1 cellular context compared by ENCODE assay signal in the genomic region with DNA sequence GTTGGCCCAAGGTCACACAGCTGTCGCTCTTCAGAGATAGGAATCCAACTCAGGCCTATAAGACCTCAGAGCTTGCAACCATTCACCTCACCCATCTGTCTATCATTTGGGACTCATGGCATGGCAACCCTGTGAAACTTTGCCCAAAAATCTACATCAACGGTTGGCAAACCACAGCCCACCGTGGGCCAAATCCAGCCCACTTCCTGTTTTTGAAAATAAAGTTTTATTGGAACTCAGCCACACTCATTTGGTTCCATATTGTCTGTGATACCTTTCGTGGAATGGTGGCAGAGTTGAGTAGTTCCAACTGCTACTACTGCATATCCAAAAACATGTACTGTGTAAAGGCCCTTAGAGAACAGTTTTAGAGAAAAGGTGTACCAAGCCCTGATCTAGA.
A peak's percentile ranks its signal among the peaks of the same experiment; 100 is the strongest.
TF ChIP-seq lines count a peak whose summit lies in the region.

No MANE protein-coding gene starts in this region.

TF ChIP-seq in K562, 482 proteins besides CTCF, POLR2A, EP300 and RAD21:
- peak; percentile 63 for TF ChIP-seq SPI1 (IDR thresholded peaks at IDR 0.05; ENCODE audit: borderline replicate concordance, low read depth, low read length)
- TF ChIP-seq, protein P1, sequence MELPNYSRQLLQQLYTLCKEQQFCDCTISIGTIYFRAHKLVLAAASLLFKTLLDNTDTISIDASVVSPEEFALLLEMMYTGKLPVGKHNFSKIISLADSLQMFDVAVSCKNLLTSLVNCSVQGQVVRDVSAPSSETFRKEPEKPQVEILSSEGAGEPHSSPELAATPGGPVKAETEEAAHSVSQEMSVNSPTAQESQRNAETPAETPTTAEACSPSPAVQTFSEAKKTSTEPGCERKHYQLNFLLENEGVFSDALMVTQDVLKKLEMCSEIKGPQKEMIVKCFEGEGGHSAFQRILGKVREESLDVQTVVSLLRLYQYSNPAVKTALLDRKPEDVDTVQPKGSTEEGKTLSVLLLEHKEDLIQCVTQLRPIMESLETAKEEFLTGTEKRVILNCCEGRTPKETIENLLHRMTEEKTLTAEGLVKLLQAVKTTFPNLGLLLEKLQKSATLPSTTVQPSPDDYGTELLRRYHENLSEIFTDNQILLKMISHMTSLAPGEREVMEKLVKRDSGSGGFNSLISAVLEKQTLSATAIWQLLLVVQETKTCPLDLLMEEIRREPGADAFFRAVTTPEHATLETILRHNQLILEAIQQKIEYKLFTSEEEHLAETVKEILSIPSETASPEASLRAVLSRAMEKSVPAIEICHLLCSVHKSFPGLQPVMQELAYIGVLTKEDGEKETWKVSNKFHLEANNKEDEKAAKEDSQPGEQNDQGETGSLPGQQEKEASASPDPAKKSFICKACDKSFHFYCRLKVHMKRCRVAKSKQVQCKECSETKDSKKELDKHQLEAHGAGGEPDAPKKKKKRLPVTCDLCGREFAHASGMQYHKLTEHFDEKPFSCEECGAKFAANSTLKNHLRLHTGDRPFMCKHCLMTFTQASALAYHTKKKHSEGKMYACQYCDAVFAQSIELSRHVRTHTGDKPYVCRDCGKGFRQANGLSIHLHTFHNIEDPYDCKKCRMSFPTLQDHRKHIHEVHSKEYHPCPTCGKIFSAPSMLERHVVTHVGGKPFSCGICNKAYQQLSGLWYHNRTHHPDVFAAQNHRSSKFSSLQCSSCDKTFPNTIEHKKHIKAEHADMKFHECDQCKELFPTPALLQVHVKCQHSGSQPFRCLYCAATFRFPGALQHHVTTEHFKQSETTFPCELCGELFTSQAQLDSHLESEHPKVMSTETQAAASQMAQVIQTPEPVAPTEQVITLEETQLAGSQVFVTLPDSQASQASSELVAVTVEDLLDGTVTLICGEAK (IDR thresholded peaks at IDR 0.05), result peak; percentile 86
- TF ChIP-seq, protein P1 (CRISPR knock-in tag; IDR thresholded peaks at IDR 0.05), result peak; percentile 41; the same call in 1 of the 2 replicates
- no peak for TF ChIP-seq SNRNP70 (optimal IDR thresholded peaks at IDR 0.05; ENCODE audit: low read depth, low read length)
